Comparison of ENCODE assay signal across 20 cellular contexts in genomic region chr12:132453361-132454133, GRCh38. TPM values are rescaled to one million over a fixed set of nuclear protein-coding genes. Genes with fewer than 3 reads are reported as not detected.
DNase-seq lines count a peak whose midpoint lies in the region; ATAC-seq, FAIRE-seq and TF ChIP-seq lines count a peak whose summit lies in the region.
"Had no signal": no experiment of that assay in that cellular context is flagged by ENCODE, and none has a peak within 500 bp of the region (broad histone marks: within the 10 kb centered on the region; RNA-seq: fewer than 3 reads in every experiment).

No MANE protein-coding gene starts in this region.

- no peak overlapping the region for H2AFZ ChIP-seq in GM23248
- peak overlapping the region; percentile 65 for H2AFZ ChIP-seq in PC-9
- no peak overlapping the region for H2AFZ ChIP-seq in fibroblast of lung (ENCODE audit: low read length)

- H3K9me2 ChIP-seq in GM23248 (ENCODE audit: insufficient read depth) (no peaks in the 10 kb centered on the region), PC-9 (ENCODE audit: insufficient read depth) (no peaks in the 10 kb centered on the region)

- no peak overlapping the region for H3K4me3 Mint-ChIP-seq in effector memory CD8-positive, alpha-beta T cell
- H3K4me3 Mint-ChIP-seq: mesothelial cell of epicardium had no signal

- no peaks in the 10 kb centered on the region for H3K36me3 Mint-ChIP-seq in effector memory CD8-positive, alpha-beta T cell (ENCODE audit: insufficient read depth)
- H3K36me3 Mint-ChIP-seq: mesothelial cell of epicardium; stimulated activated naive B cell treated with anti-CD40 and anti-IgM and Interleukin-4, amounts not matched to agents 10 μg/mL and 1 μg/mL and 100 μg/mL, for 72 hours had no signal

- no TSS peak for BruUV-seq in PC-9 (replicated peaks; lab: Mats Ljungman, UMichigan)

- H3K4me3 ChIP-seq in GM23248 (no peak overlapping the region), PC-9 (no peak overlapping the region), fibroblast of lung (replicated peaks in 1 of 4; ENCODE audit: control extremely low read depth in 1 of 4, insufficient read depth in 1 of 4, low read depth in 3 of 4, low read length in 4 of 4) (no peak overlapping the region), stomach (no peak overlapping the region)
- H3K4me3 ChIP-seq: vagina had no signal

- H3K9ac ChIP-seq in GM23248 (peak overlapping the region; percentile 43; the same call in 1 of the 2 replicates), fibroblast of lung (ENCODE audit: insufficient read depth, low read length) (no peak overlapping the region)

- TF ChIP-seq EP300 in stomach (IDR thresholded peaks at IDR 0.05) = no peak

- in situ Hi-C loops in GM23248 (cut with MboI) = no loop called here

- no peak for TF ChIP-seq POLR2A in stomach (IDR thresholded peaks at IDR 0.05)

- H3K27ac ChIP-seq in GM23248 (peak overlapping the region; percentile 69), PC-9 (no peak overlapping the region), fibroblast of lung (ENCODE audit: insufficient read depth, low read length) (no peak overlapping the region), stomach (no peak overlapping the region)
- H3K27ac ChIP-seq: epithelial cell of prostate, vagina had no signal

- POLR2A ChIA-PET in PC-9 (lab: Charles Lee; ENCODE audit: unreplicated experiment) = no interaction called here

- H3K9me3 ChIP-seq in GM23248 (ENCODE audit: low read depth) = no peaks in the 10 kb centered on the region
- H3K9me3 ChIP-seq in PC-9 (ENCODE audit: insufficient read depth, low read depth) = no peaks in the 10 kb centered on the region
- peaks cover 4% of the 10 kb centered on the region for H3K9me3 ChIP-seq in fibroblast of lung (ENCODE audit: control insufficient read depth, insufficient read depth, low read depth, low read length)
- no peaks in the 10 kb centered on the region for H3K9me3 ChIP-seq in stomach
- H3K9me3 ChIP-seq: vagina had no signal

- no peak overlapping the region for H3K27ac Mint-ChIP-seq in effector memory CD8-positive, alpha-beta T cell
- H3K27ac Mint-ChIP-seq: activated T-helper 2 cell treated with anti-CD3 and anti-CD28 coated beads, Interferon-gamma antibody, Interleukin-2, Interleukin-4, amounts not matched to agents 10 μg/mL and 5 μg/mL and 100 μg/mL, durations not matched to agents 14 hours and 24 hours and 36 hours; mesothelial cell of epicardium had no signal

- H3K4me2 ChIP-seq in GM23248 (ENCODE audit: unreplicated experiment) = no peak overlapping the region
- H3K4me2 ChIP-seq in PC-9 = peak overlapping the region; percentile 59
- no peak overlapping the region for H3K4me2 ChIP-seq in fibroblast of lung (ENCODE audit: extremely low read depth, insufficient read depth, low read length)

- peaks cover 4 to 16% of the 10 kb centered on the region in 2 donors for H3K4me1 Mint-ChIP-seq in effector memory CD8-positive, alpha-beta T cell (ENCODE audit: low read depth in 2 of 2)
- H3K4me1 Mint-ChIP-seq: mesothelial cell of epicardium had no signal

- no peak for TF ChIP-seq CTCF in PC-9 (conservative IDR thresholded peaks at IDR 0.05)
- no peak for TF ChIP-seq CTCF in fibroblast of lung (conservative IDR thresholded peaks at IDR 0.05 in 1 of 2, IDR thresholded peaks at IDR 0.05 in 1 of 2; ENCODE audit: low read depth in 1 of 2, low read length in 2 of 2)
- TF ChIP-seq CTCF in stomach (IDR thresholded peaks at IDR 0.05) = no peak

- no peak for ATAC-seq in effector memory CD8-positive, alpha-beta T cell (replicated peaks)
- ATAC-seq: SK-N-SH treated with all-trans-retinoic acid at 6 μM for 48 hours; stimulated activated naive B cell treated with anti-CD40 and anti-IgM and Interleukin-4, amounts not matched to agents 10 μg/mL and 1 μg/mL and 100 μg/mL, for 72 hours had no signal

- no peak for FAIRE-seq in urothelium cell line (lab: Jason Lieb, UNC)
- FAIRE-seq: colon, GM19239, keratinocyte had no signal

- DNase-seq in GM23248 = peak; percentile 86
- DNase-seq in PC-9 = no peak
- DNase-seq in fibroblast of lung (ENCODE audit: low read depth in 2 of 2) = peak; percentile 54 to 70
- DNase-seq in urothelium cell line (ENCODE audit: low spot score) = peak; percentile 92
- no peak for DNase-seq in NCI-H146 (lab: John Stamatoyannopoulos, UW)
- no peak for DNase-seq in stomach
- DNase-seq in effector memory CD8-positive, alpha-beta T cell = no peak
- DNase-seq: GF-D8; NCI-H1092 treated with DMSO at 0.1 percent for 48 hours; NCI-H2227 treated with DMSO at 0.1 percent for 48 hours; occipital lobe; stimulated activated naive B cell treated with anti-CD40 and anti-IgM and Interleukin-4, amounts not matched to agents 10 μg/mL and 1 μg/mL and 100 μg/mL, for 72 hours had no signal

- H3K79me2 ChIP-seq in GM23248 (ENCODE audit: insufficient read depth) = no peaks in the 10 kb centered on the region
- H3K79me2 ChIP-seq in PC-9 (ENCODE audit: low read depth) = no peaks in the 10 kb centered on the region
- no peaks in the 10 kb centered on the region for H3K79me2 ChIP-seq in fibroblast of lung (ENCODE audit: control insufficient read depth, insufficient read depth, low read length)

- H3F3A ChIP-seq in GM23248 (ENCODE audit: insufficient read depth) (no peaks in the 10 kb centered on the region), PC-9 (ENCODE audit: insufficient read depth, low read depth) (peaks cover 3% of the 10 kb centered on the region; the same call in 1 of the 2 replicates)

- intact Hi-C loops in PC-9 (cut with micrococcal nuclease; ENCODE audit: unreplicated experiment) = no loop called here
- intact Hi-C loops in stomach (cut with DNase I; ENCODE audit: low total_unique reads) = no loop called here

- H3K4me1 ChIP-seq in GM23248 (ENCODE audit: insufficient read depth) (peaks cover 5% of the 10 kb centered on the region; the same call in 1 of the 2 replicates), PC-9 (replicated peaks; ENCODE audit: insufficient read depth) (0 out of 2 replicates have a peak, but pooled peaks cover 8% of the 10 kb centered on the region), fibroblast of lung (ENCODE audit: control insufficient read depth, extremely low read depth, insufficient read depth, low read length) (no peaks in the 10 kb centered on the region), stomach (peaks cover 0 to 8% (median 0%) of the 10 kb centered on the region in 4 donors)
- H3K4me1 ChIP-seq: vagina had no signal

- CTCF ChIA-PET in PC-9 (lab: Charles Lee) = no interaction called here

- H3K36me3 ChIP-seq in GM23248 (ENCODE audit: low read depth) = no peaks in the 10 kb centered on the region
- H3K36me3 ChIP-seq in PC-9 (ENCODE audit: low read depth) = no peaks in the 10 kb centered on the region
- no peaks in the 10 kb centered on the region for H3K36me3 ChIP-seq in fibroblast of lung (ENCODE audit: control insufficient read depth, insufficient read depth, low read length)
- H3K36me3 ChIP-seq in stomach = no peaks in the 10 kb centered on the region
- H3K36me3 ChIP-seq: vagina had no signal

- H3K27me3 Mint-ChIP-seq in effector memory CD8-positive, alpha-beta T cell = peaks cover 0 to 32% of the 10 kb centered on the region in 2 donors

- H4K20me1 ChIP-seq in GM23248 (ENCODE audit: insufficient read depth) (no peaks in the 10 kb centered on the region), PC-9 (ENCODE audit: insufficient read depth) (no peaks in the 10 kb centered on the region), fibroblast of lung (ENCODE audit: control insufficient read depth, extremely low read depth, insufficient read depth, low read length) (no peaks in the 10 kb centered on the region)

- H3K27me3 ChIP-seq in GM23248 (replicated peaks; ENCODE audit: insufficient read depth) (peaks cover 16% of the 10 kb centered on the region), PC-9 (ENCODE audit: insufficient read depth, low read depth) (peaks cover 68% of the 10 kb centered on the region), fibroblast of lung (ENCODE audit: control insufficient read depth, insufficient read depth, low read length) (peaks cover 6% of the 10 kb centered on the region), stomach (peaks cover 0 to 81% (median 24%) of the 10 kb centered on the region in 3 donors)
- H3K27me3 ChIP-seq: vagina had no signal

- H3K9me3 Mint-ChIP-seq in effector memory CD8-positive, alpha-beta T cell = no peaks in the 10 kb centered on the region
- H3K9me3 Mint-ChIP-seq: mesothelial cell of epicardium had no signal

- WGBS in GM23248 (ENCODE audit: low coverage in 1 of 2, low lambda C conversion rate in 2 of 2, missing lambda C conversion rate in 2 of 2), 2 experiments = 40 to 45% methylated on average over 23 to 25 of the region's 25 CpGs
- WGBS in stomach, 5 donors = 60 to 79% (median 67%) methylated on average over 15 to 25 of the region's 25 CpGs

RNA-seq across cellular contexts. Expression of gene FBRSL1, which starts 36.4 kb away (rescaled TPM):
- 3.7 and 4.6 TPM in 2 replicates for total RNA-seq in GM23248 (2014; rRNA removed; shearing (Covaris generic))
- polyA plus RNA-seq in GM23248 (2016; fragmentation: Nextera tagmentation; extraction: Ambion mirVana) (0.63 and 0.86 TPM in 2 replicates), fibroblast of lung (1.4 and 2.3 TPM in 2 replicates), stomach (10 to 100 TPM; 13.3 to 17.6 (median 13.7) TPM)
- total RNA-seq in PC-9 (2021) (59.5 and 76.1 TPM in 2 replicates), fibroblast of lung (1.8 and 2.1 TPM in 2 replicates), stomach (100 to 1,000 TPM in 1 of 5 donors, 10 to 100 TPM in 2, 1 to 10 TPM in 2; 5.3 to 110 (median 51.1) TPM)
- 15.6 and 23.0 TPM in 2 replicates for polyA plus RNA-seq in fibroblast of lung (2012)
- 1.9 and 24.2 TPM in 2 replicates for polyA minus RNA-seq in fibroblast of lung (ENCODE audit: low replicate concordance)

Comparison
In these comparisons a context has a peak if more than half of its experiments do, and no peak if none do; other contexts are left out.
1. DNase-seq: peak in GM23248 (single experiment), fibroblast of lung (2 of 2) and urothelium cell line (single experiment); none in PC-9 (0 of 2), NCI-H146 (single experiment), stomach (single experiment) and effector memory CD8-positive, alpha-beta T cell (0 of 3).